2 cellular contexts compared by ENCODE assay signal in the genomic region with DNA sequence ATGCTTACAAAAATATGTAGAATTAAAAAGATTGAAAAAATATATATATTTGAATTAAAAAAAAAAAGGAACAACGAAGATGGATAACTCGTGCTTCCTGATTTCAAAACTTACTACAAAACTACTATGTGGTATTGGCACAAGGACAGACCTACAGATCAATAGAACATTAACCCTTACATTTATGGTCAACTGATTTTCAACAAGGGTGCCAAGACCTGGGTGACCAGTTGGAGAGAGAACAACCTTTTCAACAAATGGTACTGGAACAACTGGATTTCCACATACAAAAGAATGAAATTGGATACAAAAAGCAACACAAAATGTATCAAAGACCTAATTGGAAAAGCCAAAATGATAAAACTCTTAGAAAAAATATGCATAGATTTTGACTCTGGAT.
TF ChIP-seq lines count a peak whose summit lies in the region.

No MANE protein-coding gene starts in this region.

TF ChIP-seq in liver, 16 proteins besides CTCF, POLR2A, EP300 and RAD21:
- TF ChIP-seq JUND (IDR thresholded peaks at IDR 0.05): no peak
- TF ChIP-seq NR2F2 (IDR thresholded peaks at IDR 0.05): no peak
- TF ChIP-seq FOXA1 (IDR thresholded peaks at IDR 0.05): no peak
- TF ChIP-seq TAF1 (conservative IDR thresholded peaks at IDR 0.05): no peak
- TF ChIP-seq, protein P1, sequence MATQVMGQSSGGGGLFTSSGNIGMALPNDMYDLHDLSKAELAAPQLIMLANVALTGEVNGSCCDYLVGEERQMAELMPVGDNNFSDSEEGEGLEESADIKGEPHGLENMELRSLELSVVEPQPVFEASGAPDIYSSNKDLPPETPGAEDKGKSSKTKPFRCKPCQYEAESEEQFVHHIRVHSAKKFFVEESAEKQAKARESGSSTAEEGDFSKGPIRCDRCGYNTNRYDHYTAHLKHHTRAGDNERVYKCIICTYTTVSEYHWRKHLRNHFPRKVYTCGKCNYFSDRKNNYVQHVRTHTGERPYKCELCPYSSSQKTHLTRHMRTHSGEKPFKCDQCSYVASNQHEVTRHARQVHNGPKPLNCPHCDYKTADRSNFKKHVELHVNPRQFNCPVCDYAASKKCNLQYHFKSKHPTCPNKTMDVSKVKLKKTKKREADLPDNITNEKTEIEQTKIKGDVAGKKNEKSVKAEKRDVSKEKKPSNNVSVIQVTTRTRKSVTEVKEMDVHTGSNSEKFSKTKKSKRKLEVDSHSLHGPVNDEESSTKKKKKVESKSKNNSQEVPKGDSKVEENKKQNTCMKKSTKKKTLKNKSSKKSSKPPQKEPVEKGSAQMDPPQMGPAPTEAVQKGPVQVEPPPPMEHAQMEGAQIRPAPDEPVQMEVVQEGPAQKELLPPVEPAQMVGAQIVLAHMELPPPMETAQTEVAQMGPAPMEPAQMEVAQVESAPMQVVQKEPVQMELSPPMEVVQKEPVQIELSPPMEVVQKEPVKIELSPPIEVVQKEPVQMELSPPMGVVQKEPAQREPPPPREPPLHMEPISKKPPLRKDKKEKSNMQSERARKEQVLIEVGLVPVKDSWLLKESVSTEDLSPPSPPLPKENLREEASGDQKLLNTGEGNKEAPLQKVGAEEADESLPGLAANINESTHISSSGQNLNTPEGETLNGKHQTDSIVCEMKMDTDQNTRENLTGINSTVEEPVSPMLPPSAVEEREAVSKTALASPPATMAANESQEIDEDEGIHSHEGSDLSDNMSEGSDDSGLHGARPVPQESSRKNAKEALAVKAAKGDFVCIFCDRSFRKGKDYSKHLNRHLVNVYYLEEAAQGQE (IDR thresholded peaks at IDR 0.05): no peak
- TF ChIP-seq HNF4G (IDR thresholded peaks at IDR 0.05): peak; percentile 10
- TF ChIP-seq, protein P2, sequence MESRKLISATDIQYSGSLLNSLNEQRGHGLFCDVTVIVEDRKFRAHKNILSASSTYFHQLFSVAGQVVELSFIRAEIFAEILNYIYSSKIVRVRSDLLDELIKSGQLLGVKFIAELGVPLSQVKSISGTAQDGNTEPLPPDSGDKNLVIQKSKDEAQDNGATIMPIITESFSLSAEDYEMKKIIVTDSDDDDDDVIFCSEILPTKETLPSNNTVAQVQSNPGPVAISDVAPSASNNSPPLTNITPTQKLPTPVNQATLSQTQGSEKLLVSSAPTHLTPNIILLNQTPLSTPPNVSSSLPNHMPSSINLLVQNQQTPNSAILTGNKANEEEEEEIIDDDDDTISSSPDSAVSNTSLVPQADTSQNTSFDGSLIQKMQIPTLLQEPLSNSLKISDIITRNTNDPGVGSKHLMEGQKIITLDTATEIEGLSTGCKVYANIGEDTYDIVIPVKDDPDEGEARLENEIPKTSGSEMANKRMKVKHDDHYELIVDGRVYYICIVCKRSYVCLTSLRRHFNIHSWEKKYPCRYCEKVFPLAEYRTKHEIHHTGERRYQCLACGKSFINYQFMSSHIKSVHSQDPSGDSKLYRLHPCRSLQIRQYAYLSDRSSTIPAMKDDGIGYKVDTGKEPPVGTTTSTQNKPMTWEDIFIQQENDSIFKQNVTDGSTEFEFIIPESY (IDR thresholded peaks at IDR 0.05): peak; percentile 52
- TF ChIP-seq, protein P3, sequence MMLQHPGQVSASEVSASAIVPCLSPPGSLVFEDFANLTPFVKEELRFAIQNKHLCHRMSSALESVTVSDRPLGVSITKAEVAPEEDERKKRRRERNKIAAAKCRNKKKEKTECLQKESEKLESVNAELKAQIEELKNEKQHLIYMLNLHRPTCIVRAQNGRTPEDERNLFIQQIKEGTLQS (IDR thresholded peaks at IDR 0.05): no peak
- TF ChIP-seq HNF4A (conservative IDR thresholded peaks at IDR 0.05): peak; percentile 28 to 50
- TF ChIP-seq EGR1 (IDR thresholded peaks at IDR 0.05; ENCODE audit: low read depth in 2 of 2): no peak
- peak in 1 of 2 donors; percentile 17 for TF ChIP-seq GABPA (IDR thresholded peaks at IDR 0.05 in 1 of 2, conservative IDR thresholded peaks at IDR 0.05 in 1 of 2)
- peak in 1 of 2 donors; percentile 41 for TF ChIP-seq RXRA (IDR thresholded peaks at IDR 0.05)
- TF ChIP-seq FOXA2 (IDR thresholded peaks at IDR 0.05): no peak
- TF ChIP-seq YY1 (IDR thresholded peaks at IDR 0.05): peak; percentile 62
- TF ChIP-seq SP1 (IDR thresholded peaks at IDR 0.05): peak; percentile 10
- TF ChIP-seq, protein P4, sequence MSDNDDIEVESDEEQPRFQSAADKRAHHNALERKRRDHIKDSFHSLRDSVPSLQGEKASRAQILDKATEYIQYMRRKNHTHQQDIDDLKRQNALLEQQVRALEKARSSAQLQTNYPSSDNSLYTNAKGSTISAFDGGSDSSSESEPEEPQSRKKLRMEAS (IDR thresholded peaks at IDR 0.05): peak; percentile 22
TF ChIP-seq in liver: peak in this region for 8.

TF ChIP-seq in HepG2, 621 proteins besides CTCF, POLR2A, EP300 and RAD21:
- no peak for TF ChIP-seq FOSL2 (CRISPR knock-in tag; IDR thresholded peaks at IDR 0.05)
- no peak for TF ChIP-seq ZNF841 (CRISPR knock-in tag; IDR thresholded peaks at IDR 0.05; ENCODE audit: borderline replicate concordance)
- TF ChIP-seq HOXD1 (CRISPR knock-in tag; IDR thresholded peaks at IDR 0.05): no peak
- no peak for TF ChIP-seq ZNF333 (CRISPR knock-in tag; IDR thresholded peaks at IDR 0.05; ENCODE audit: borderline replicate concordance)
- TF ChIP-seq ZNF646 (CRISPR knock-in tag; IDR thresholded peaks at IDR 0.05): no peak
- TF ChIP-seq NCOA2 (CRISPR knock-in tag; IDR thresholded peaks at IDR 0.05): no peak
- TF ChIP-seq MAFK (conservative IDR thresholded peaks at IDR 0.05 in 1 of 2, IDR thresholded peaks at IDR 0.05 in 1 of 2; ENCODE audit: low read length in 2 of 2): no peak
- no peak for TF ChIP-seq IKZF4 (CRISPR knock-in tag; IDR thresholded peaks at IDR 0.05; ENCODE audit: borderline replicate concordance, low read depth, not compliant biosample characterization)
- TF ChIP-seq GATAD1 (CRISPR knock-in tag; IDR thresholded peaks at IDR 0.05): no peak
- no peak for TF ChIP-seq KLF9 (CRISPR knock-in tag; IDR thresholded peaks at IDR 0.05; ENCODE audit: low read depth)
